ENCODE assay signal across 29 cellular contexts in genomic region chr10:17817316-17817715, GRCh38. TPM values are rescaled to one million over a fixed set of nuclear protein-coding genes. Genes with fewer than 3 reads are reported as not detected.
DNase-seq lines count a peak whose midpoint lies in the region; ATAC-seq, FAIRE-seq and TF ChIP-seq lines count a peak whose summit lies in the region.
"Had no signal": no experiment of that assay in that cellular context is flagged by ENCODE, and none has a peak within 500 bp of the region (broad histone marks: within the 10 kb centered on the region; RNA-seq: fewer than 3 reads in every experiment).

No MANE protein-coding gene starts in this region.

- no peak for TF ChIP-seq CTCF in endothelial cell of umbilical vein (IDR thresholded peaks at IDR 0.05; ENCODE audit: extremely low read depth in 1 of 2, insufficient read depth in 1 of 2, low read depth in 1 of 2, low read length in 2 of 2)

- no peaks in the 10 kb centered on the region for H3K9me1 ChIP-seq in endothelial cell of umbilical vein (replicated peaks; ENCODE audit: control insufficient read depth, extremely low read depth, insufficient read depth, low read length)

- peak; percentile 51 for DNase-seq in dermis blood vessel endothelial cell
- peak; percentile 43 for DNase-seq in endothelial cell of umbilical vein (ENCODE audit: low read depth, low spot score)
- peak; percentile 13 for DNase-seq in pulmonary artery endothelial cell (ENCODE audit: low read depth, low spot score)
- DNase-seq in NCI-H748 (lab: John Stamatoyannopoulos, UW; ENCODE audit: unreplicated experiment) = no peak
- no peak for DNase-seq in NCI-H2227 treated with DMSO at 0.1 percent for 48 hours (lab: John Stamatoyannopoulos, UW)
- DNase-seq: 8988T; ACHN; BE2C; C1 segment of cervical spinal cord; CD4-positive, alpha-beta memory T cell; CD4-positive, CD25-positive, alpha-beta regulatory T cell; CD8-positive, alpha-beta memory T cell; COR-L47; DMS 273 treated with DMSO at 0.1 percent for 48 hours; DMS153; DMS53; DMS79; DND-41; EL; GDM1 had no signal

- H3K4me3 ChIP-seq in endothelial cell of umbilical vein (replicated peaks in 1 of 3; ENCODE audit: insufficient read depth in 1 of 3, low read depth in 1 of 3, low read length in 3 of 3) = no peak overlapping the region
- H3K4me3 ChIP-seq: BLaER1, GM12878 had no signal

- no peak for FAIRE-seq in endothelial cell of umbilical vein (lab: Jason Lieb, UNC)
- FAIRE-seq: A204.1, GM12878, GM12892, GM18507 had no signal

- H3K79me2 ChIP-seq in endothelial cell of umbilical vein (ENCODE audit: control insufficient read depth, insufficient read depth, low read length) = no peaks in the 10 kb centered on the region

- peak overlapping the region; percentile 50 for H2AFZ ChIP-seq in endothelial cell of umbilical vein (ENCODE audit: low read depth, low read length)

- H3K4me1 ChIP-seq in endothelial cell of umbilical vein (ENCODE audit: control insufficient read depth, extremely low read depth, insufficient read depth, low read length) = peaks cover 21% of the 10 kb centered on the region
- H3K4me1 ChIP-seq: BE2C, BLaER1 had no signal

- no peak for ATAC-seq in GM19452 (IDR thresholded peaks at IDR 0.05; ENCODE audit: unreplicated experiment)
- ATAC-seq: GM12878 had no signal

- no peaks in the 10 kb centered on the region for H4K20me1 ChIP-seq in endothelial cell of umbilical vein (replicated peaks; ENCODE audit: control insufficient read depth, extremely low read depth, insufficient read depth, low read length)
- H4K20me1 ChIP-seq: BLaER1 had no signal

- no TSS peak for BruUV-seq in endothelial cell of umbilical vein (replicated peaks; lab: Mats Ljungman, UMichigan)

- H3K9ac ChIP-seq in endothelial cell of umbilical vein (replicated peaks; ENCODE audit: extremely low read depth, insufficient read depth, low read length) = peak overlapping the region; percentile 35
- H3K9ac ChIP-seq: BLaER1 had no signal

- no peaks in the 10 kb centered on the region for H3K27me3 ChIP-seq in endothelial cell of umbilical vein (ENCODE audit: control insufficient read depth in 2 of 2, insufficient read depth in 2 of 2, low read length in 2 of 2)
- H3K27me3 ChIP-seq: BE2C, BLaER1 had no signal

- POLR2A ChIA-PET in endothelial cell of umbilical vein (lab: Charles Lee) = no interaction called here

- no peak for TF ChIP-seq POLR2A in endothelial cell of umbilical vein (IDR thresholded peaks at IDR 0.05; ENCODE audit: low read depth, low read length)

- peak overlapping the region; percentile 92 for H3K4me2 ChIP-seq in endothelial cell of umbilical vein (ENCODE audit: insufficient read depth, low read length)
- H3K4me2 ChIP-seq: BLaER1 had no signal

- intact Hi-C loops in endothelial cell of umbilical vein (cut with micrococcal nuclease) = no loop called here

- H3K9me3 ChIP-seq in endothelial cell of umbilical vein (replicated peaks; ENCODE audit: control insufficient read depth, insufficient read depth, low read length) = no peaks in the 10 kb centered on the region
- H3K9me3 ChIP-seq: BE2C, BLaER1 had no signal

- dilution Hi-C loops in endothelial cell of umbilical vein (cut with MboI; ENCODE audit: extremely low pct_ligation_motif_present, low sequenced_read_pairs) = no loop called here

- H3K27ac ChIP-seq in endothelial cell of umbilical vein (ENCODE audit: insufficient read depth, low read depth, low read length) = peak overlapping the region; percentile 43
- H3K27ac ChIP-seq: BLaER1 had no signal

- H3K36me3 ChIP-seq in endothelial cell of umbilical vein (ENCODE audit: control insufficient read depth in 2 of 2, extremely low read depth in 1 of 2, insufficient read depth in 2 of 2, low read length in 2 of 2) = no peaks in the 10 kb centered on the region
- H3K36me3 ChIP-seq: BE2C, BLaER1 had no signal

- CTCF ChIA-PET in endothelial cell of umbilical vein (lab: Charles Lee) = no interaction called here

TF ChIP-seq in endothelial cell of umbilical vein, 7 proteins besides CTCF, POLR2A, EP300 and RAD21:
- no peak for TF ChIP-seq FOS (IDR thresholded peaks at IDR 0.05; ENCODE audit: borderline replicate concordance, insufficient read depth, low read length)
- no peak for TF ChIP-seq MYC (IDR thresholded peaks at IDR 0.05; ENCODE audit: low read depth, low read length)
- no peak for TF ChIP-seq EZH2 (IDR thresholded peaks at IDR 0.05; ENCODE audit: borderline replicate concordance, low read depth, low read length, severe bottlenecking)
- no peak for TF ChIP-seq JUN (IDR thresholded peaks at IDR 0.05; ENCODE audit: borderline replicate concordance, insufficient read depth, insufficient read length, low read depth)
- TF ChIP-seq POLR2AphosphoS5 (IDR thresholded peaks at IDR 0.05; ENCODE audit: insufficient read depth, low read depth, low read length) = no peak
- TF ChIP-seq GATA2 (IDR thresholded peaks at IDR 0.05; ENCODE audit: insufficient read depth, insufficient read length, low read depth, low read length) = no peak
- no peak for TF ChIP-seq MAX (IDR thresholded peaks at IDR 0.05; ENCODE audit: insufficient read depth, insufficient read length)

RNA-seq across cellular contexts. Expression of gene MRC1, which starts 8.2 kb away (rescaled TPM):
- total RNA-seq in dermis blood vessel endothelial cell (156 and 249 TPM in 2 replicates), endothelial cell of umbilical vein (0.12 and 0.13 TPM in 2 replicates), pulmonary artery endothelial cell (2.4 and 3.2 TPM in 2 replicates)
- 0.03 and 0.05 TPM in 2 replicates for polyA plus RNA-seq in endothelial cell of umbilical vein
- polyA plus RNA-seq in endothelial cell of umbilical vein (2011; cell fraction: cytosol; rRNA removed) = 0.04 TPM in 2 replicates
- polyA plus RNA-seq in endothelial cell of umbilical vein (2011; cell fraction: nucleus; rRNA removed) = 0.07 and 0.11 TPM in 2 replicates
- polyA plus RNA-seq in endothelial cell of umbilical vein (2012) = 0.07 TPM in 1 of 2 replicates, not detected in the other
- 0.13 and 0.32 TPM in 2 replicates for polyA minus RNA-seq in endothelial cell of umbilical vein
- polyA minus RNA-seq in endothelial cell of umbilical vein (2011; cell fraction: cytosol; rRNA and poly(A)+ RNA removed) = not detected
- polyA minus RNA-seq in endothelial cell of umbilical vein (2011; cell fraction: nucleus; rRNA and poly(A)+ RNA removed) = 0.14 TPM in 1 of 2 replicates, not detected in the other
- total RNA-seq: Daoy, G401 had no signal
- polyA plus RNA-seq: AG04450; CD8-positive, alpha-beta memory T cell had no signal

Comparison
In these comparisons a context has a peak if more than half of its experiments do, and no peak if none do; other contexts are left out.
1. DNase-seq: peak in dermis blood vessel endothelial cell (single experiment), endothelial cell of umbilical vein (single experiment) and pulmonary artery endothelial cell (single experiment); none in NCI-H748 (single experiment) and NCI-H2227 treated with DMSO at 0.1 percent for 48 hours (single experiment).
2. RNA of gene MRC1, which starts 8.2 kb away (total RNA-seq): 156 to 249 TPM in dermis blood vessel endothelial cell; 2.4 to 3.2 TPM in pulmonary artery endothelial cell and 0.12 to 0.13 TPM in endothelial cell of umbilical vein; every median in the first group is over 10 times any median in the second.